In the genomic region with DNA sequence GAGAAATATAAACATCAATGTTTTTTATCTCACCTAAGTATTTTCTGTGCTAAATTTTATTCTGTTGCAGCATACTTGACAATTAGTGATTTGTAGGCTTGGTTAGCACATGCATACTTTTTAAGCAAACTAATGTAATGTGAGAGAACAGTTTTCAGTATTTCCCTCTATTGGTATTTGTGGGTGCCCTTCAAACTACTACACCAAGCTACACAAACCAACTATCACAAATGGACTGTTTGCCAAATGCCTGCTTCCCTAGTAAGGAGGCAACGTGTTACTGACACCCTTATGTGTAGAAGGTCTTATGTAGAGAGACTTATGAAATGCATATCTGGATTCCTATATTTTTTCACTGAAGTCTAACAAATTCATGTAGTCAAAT, we compare ENCODE assay signal across 12 cellular contexts.
DNase-seq lines count a peak whose midpoint lies in the region; ATAC-seq and TF ChIP-seq lines count a peak whose summit lies in the region.
"Had no signal": no experiment of that assay in that cellular context is flagged by ENCODE, and none has a peak within 500 bp of the region (broad histone marks: within the 10 kb centered on the region; RNA-seq: fewer than 3 reads in every experiment).

No MANE protein-coding gene starts in this region.

- WGBS in mesenchymal stem cell, result no CpG with 5 or more reads among the region's 1 CpG

- no peak overlapping the region for H2BK120ac ChIP-seq in mesenchymal stem cell (ENCODE audit: low read depth, low read length)

- ATAC-seq in GM18870 (IDR thresholded peaks at IDR 0.05; ENCODE audit: unreplicated experiment) (peak; percentile 50), HG03460 (IDR thresholded peaks at IDR 0.05; ENCODE audit: unreplicated experiment) (peak; percentile 50)
- ATAC-seq: effector memory CD8-positive, alpha-beta T cell had no signal

- no peak overlapping the region for H2AK5ac ChIP-seq in mesenchymal stem cell (ENCODE audit: low read length, severe bottlenecking)

- H3K4me3 ChIP-seq in mesenchymal stem cell (ENCODE audit: insufficient read depth in 1 of 2, low read depth in 1 of 2, low read length in 2 of 2), result peak overlapping the region in 1 of 2 experiments; percentile 8
- no peak overlapping the region for H3K4me3 ChIP-seq in CD8-positive, alpha-beta memory T cell (ENCODE audit: low read length)

- CTCF ChIA-PET in CD8-positive, alpha-beta memory T cell (lab: Charles Lee), result no interaction called here

- H3K27me3 Mint-ChIP-seq in HFFc6 (ENCODE audit: insufficient read depth), result no peaks in the 10 kb centered on the region
- H3K27me3 Mint-ChIP-seq in CD8-positive, alpha-beta memory T cell, result no peaks in the 10 kb centered on the region
- H3K27me3 Mint-ChIP-seq: effector memory CD8-positive, alpha-beta T cell had no signal

- no peak overlapping the region for H2BK12ac ChIP-seq in mesenchymal stem cell (ENCODE audit: low read length in 2 of 2)

- H4K91ac ChIP-seq in mesenchymal stem cell (ENCODE audit: low read length), result no peak overlapping the region

- peaks cover 4% of the 10 kb centered on the region for H3K4me1 ChIP-seq in mesenchymal stem cell (ENCODE audit: control insufficient read depth, insufficient read depth, low read depth, low read length)
- H3K4me1 ChIP-seq in CD8-positive, alpha-beta memory T cell (ENCODE audit: insufficient read depth, low read length), result no peaks in the 10 kb centered on the region

- no peak overlapping the region for H2BK5ac ChIP-seq in mesenchymal stem cell (ENCODE audit: low read depth, low read length, poor library complexity, severe bottlenecking)

- H3K14ac ChIP-seq in mesenchymal stem cell (ENCODE audit: low read length in 2 of 2), result no peak overlapping the region

- H3K36me3 Mint-ChIP-seq in HFFc6 (ENCODE audit: low read depth), result no peaks in the 10 kb centered on the region
- no peaks in the 10 kb centered on the region for H3K36me3 Mint-ChIP-seq in CD8-positive, alpha-beta memory T cell

- no peak overlapping the region for H2AFZ ChIP-seq in mesenchymal stem cell (ENCODE audit: low read depth, low read length)

- H3K9me3 Mint-ChIP-seq in HFFc6, result no peaks in the 10 kb centered on the region
- H3K9me3 Mint-ChIP-seq in CD8-positive, alpha-beta memory T cell, result peaks cover 0 to 2% (median 0%) of the 10 kb centered on the region in 5 donors
- H3K9me3 Mint-ChIP-seq: effector memory CD8-positive, alpha-beta T cell; H9 had no signal

- no peaks in the 10 kb centered on the region for H3K9me3 ChIP-seq in mesenchymal stem cell (ENCODE audit: control insufficient read depth, low read length)
- no peaks in the 10 kb centered on the region for H3K9me3 ChIP-seq in CD8-positive, alpha-beta memory T cell (ENCODE audit: low read length)

- peak overlapping the region; percentile 90 for H3K27ac Mint-ChIP-seq in HFFc6
- H3K27ac Mint-ChIP-seq in CD8-positive, alpha-beta memory T cell, result no peak overlapping the region
- H3K27ac Mint-ChIP-seq: effector memory CD8-positive, alpha-beta T cell; H9 had no signal

- in situ Hi-C loops in KBM-7 (cut with MboI; ENCODE audit: low pct_unique_long_range_greater_than_20kb, low sequenced_read_pairs), result no loop called here

- no peak overlapping the region for H4K8ac ChIP-seq in mesenchymal stem cell (ENCODE audit: low read length)

- H3K4ac ChIP-seq in mesenchymal stem cell (ENCODE audit: low read depth in 1 of 2, low read length in 2 of 2), result no peak overlapping the region

- H2BK15ac ChIP-seq in mesenchymal stem cell (ENCODE audit: low read depth, poor library complexity, severe bottlenecking), result no peak overlapping the region

- POLR2A ChIA-PET in CD8-positive, alpha-beta memory T cell (lab: Charles Lee), result no interaction called here

- peak overlapping the region; percentile 81 for H3K4me3 Mint-ChIP-seq in HFFc6
- no peak overlapping the region for H3K4me3 Mint-ChIP-seq in CD8-positive, alpha-beta memory T cell
- H3K4me3 Mint-ChIP-seq: effector memory CD8-positive, alpha-beta T cell; H9 had no signal

- H3K27me3 ChIP-seq in mesenchymal stem cell (ENCODE audit: control insufficient read depth in 1 of 2, insufficient read depth in 1 of 2, low read length in 2 of 2), result no peaks in the 10 kb centered on the region
- H3K27me3 ChIP-seq in CD8-positive, alpha-beta memory T cell (ENCODE audit: insufficient read depth, low read length, poor library complexity, severe bottlenecking), result no peaks in the 10 kb centered on the region

- DNase-seq in HFFc6, result peak; percentile 13
- DNase-seq in mesenchymal stem cell, result peak; percentile 17
- no peak for DNase-seq in CD8-positive, alpha-beta memory T cell
- no peak for DNase-seq in KBM-7
- DNase-seq in inferior parietal cortex (ENCODE audit: extremely low spot score), result no peak
- no peak for DNase-seq in activated CD4-positive, alpha-beta T cell treated with anti-CD3 and anti-CD28 coated beads, Interleukin-2, amount 50 U/mL, for 1 hour
- DNase-seq: DMS79; effector memory CD8-positive, alpha-beta T cell; H9; NCI-H2029 had no signal

- H3K4me1 Mint-ChIP-seq in HFFc6 (ENCODE audit: low read depth), result peaks cover 66% of the 10 kb centered on the region
- H3K4me1 Mint-ChIP-seq in CD8-positive, alpha-beta memory T cell, result no peaks in the 10 kb centered on the region

- no peak overlapping the region for H3K18ac ChIP-seq in mesenchymal stem cell (ENCODE audit: low read depth in 1 of 2, low read length in 2 of 2)

- H3K79me1 ChIP-seq in mesenchymal stem cell (replicated peaks; ENCODE audit: low read length, poor library complexity, severe bottlenecking), result no peaks in the 10 kb centered on the region

- peak overlapping the region; percentile 44 for H3K9ac ChIP-seq in mesenchymal stem cell (ENCODE audit: low read length)

- H3K4me2 ChIP-seq in mesenchymal stem cell (ENCODE audit: low read length, poor library complexity, severe bottlenecking), result no peak overlapping the region

- H3K27ac ChIP-seq in mesenchymal stem cell (ENCODE audit: low read length, poor library complexity, severe bottlenecking), result peak overlapping the region; percentile 98
- H3K27ac ChIP-seq in CD8-positive, alpha-beta memory T cell (ENCODE audit: low read depth, low read length), result no peak overlapping the region

- no peak for TF ChIP-seq CTCF in HFFc6 (IDR thresholded peaks at IDR 0.05)

- no peak overlapping the region for H3K23ac ChIP-seq in mesenchymal stem cell (ENCODE audit: low read length in 2 of 2)

- H3K36me3 ChIP-seq in mesenchymal stem cell (ENCODE audit: control insufficient read depth in 1 of 2, insufficient read depth in 2 of 2, low read depth in 1 of 2, low read length in 2 of 2), result no peaks in the 10 kb centered on the region
- no peaks in the 10 kb centered on the region for H3K36me3 ChIP-seq in CD8-positive, alpha-beta memory T cell (ENCODE audit: insufficient read depth, low read length)

Comparison
In these comparisons a context has a peak if more than half of its experiments do, and no peak if none do; other contexts are left out.
1. DNase-seq: peak in HFFc6 (single experiment) and mesenchymal stem cell (single experiment); none in CD8-positive, alpha-beta memory T cell (0 of 5), KBM-7 (single experiment), inferior parietal cortex (single experiment) and activated CD4-positive, alpha-beta T cell treated with anti-CD3 and anti-CD28 coated beads, Interleukin-2, amount 50 U/mL, for 1 hour (single experiment).